In the genomic region with DNA sequence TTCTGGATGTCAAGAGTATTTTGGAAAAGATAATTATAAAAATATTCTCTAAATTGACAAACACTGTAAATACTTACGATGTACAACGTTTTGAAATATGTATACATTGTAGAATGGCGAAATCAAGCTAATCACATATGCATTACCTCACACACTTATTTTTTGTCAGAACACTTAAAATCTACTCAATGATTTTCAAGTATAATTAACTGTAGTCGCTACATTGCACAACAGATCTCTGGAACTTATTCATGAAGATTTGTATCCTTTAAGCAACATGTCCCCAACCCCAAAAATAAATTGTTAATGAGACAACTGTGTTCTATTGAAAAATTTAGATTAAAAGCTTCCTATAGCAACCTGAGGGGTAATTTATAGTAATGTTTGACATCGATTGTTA, we compare ENCODE assay signal across 2 cellular contexts.
TF ChIP-seq lines count a peak whose summit lies in the region.

No MANE protein-coding gene starts in this region.

TF ChIP-seq in A549, 52 proteins besides CTCF, POLR2A, EP300 and RAD21 (continued from another document):
- TF ChIP-seq KDM1A (IDR thresholded peaks at IDR 0.05; ENCODE audit: low read depth) (no peak), MAZ (IDR thresholded peaks at IDR 0.05; ENCODE audit: borderline replicate concordance, low read depth, low read length) (no peak), CHD2 (IDR thresholded peaks at IDR 0.05; ENCODE audit: low read length, partially characterized antibody) (no peak), MAX (IDR thresholded peaks at IDR 0.05) (no peak), TFCP2L1 (CRISPR knock-in tag; IDR thresholded peaks at IDR 0.05) (no peak), GATA3 (IDR thresholded peaks at IDR 0.05; ENCODE audit: borderline replicate concordance) (no peak), CBX2 (IDR thresholded peaks at IDR 0.05; ENCODE audit: borderline replicate concordance, low read depth) (no peak), RNF2 (IDR thresholded peaks at IDR 0.05; ENCODE audit: borderline replicate concordance, low read depth) (no peak), EHMT2 (IDR thresholded peaks at IDR 0.05; ENCODE audit: low read depth) (no peak), FOSB (CRISPR knock-in tag; IDR thresholded peaks at IDR 0.05) (no peak), FOXS1 (CRISPR knock-in tag; IDR thresholded peaks at IDR 0.05) (no peak), MYC (IDR thresholded peaks at IDR 0.05; ENCODE audit: borderline replicate concordance, low read length) (no peak), CEBPB (IDR thresholded peaks at IDR 0.05) (no peak), KDM5A (IDR thresholded peaks at IDR 0.05) (no peak)
- TF ChIP-seq, protein P1, sequence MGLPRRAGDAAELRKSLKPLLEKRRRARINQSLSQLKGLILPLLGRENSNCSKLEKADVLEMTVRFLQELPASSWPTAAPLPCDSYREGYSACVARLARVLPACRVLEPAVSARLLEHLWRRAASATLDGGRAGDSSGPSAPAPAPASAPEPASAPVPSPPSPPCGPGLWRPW (IDR thresholded peaks at IDR 0.05): no peak

TF ChIP-seq in GM23338, 12 proteins besides CTCF, POLR2A, EP300 and RAD21 (continued from another document):
- no peak for TF ChIP-seq ZNF462 (CRISPR knock-in tag; IDR thresholded peaks at IDR 0.05)
- no peak for TF ChIP-seq EZH2 (IDR thresholded peaks at IDR 0.05; ENCODE audit: low read depth, unreplicated experiment)
- TF ChIP-seq POLR2AphosphoS5 (IDR thresholded peaks at IDR 0.05; ENCODE audit: low read depth): no peak
- no peak for TF ChIP-seq JUNB (IDR thresholded peaks at IDR 0.05; ENCODE audit: unreplicated experiment)
